In the genomic region with DNA sequence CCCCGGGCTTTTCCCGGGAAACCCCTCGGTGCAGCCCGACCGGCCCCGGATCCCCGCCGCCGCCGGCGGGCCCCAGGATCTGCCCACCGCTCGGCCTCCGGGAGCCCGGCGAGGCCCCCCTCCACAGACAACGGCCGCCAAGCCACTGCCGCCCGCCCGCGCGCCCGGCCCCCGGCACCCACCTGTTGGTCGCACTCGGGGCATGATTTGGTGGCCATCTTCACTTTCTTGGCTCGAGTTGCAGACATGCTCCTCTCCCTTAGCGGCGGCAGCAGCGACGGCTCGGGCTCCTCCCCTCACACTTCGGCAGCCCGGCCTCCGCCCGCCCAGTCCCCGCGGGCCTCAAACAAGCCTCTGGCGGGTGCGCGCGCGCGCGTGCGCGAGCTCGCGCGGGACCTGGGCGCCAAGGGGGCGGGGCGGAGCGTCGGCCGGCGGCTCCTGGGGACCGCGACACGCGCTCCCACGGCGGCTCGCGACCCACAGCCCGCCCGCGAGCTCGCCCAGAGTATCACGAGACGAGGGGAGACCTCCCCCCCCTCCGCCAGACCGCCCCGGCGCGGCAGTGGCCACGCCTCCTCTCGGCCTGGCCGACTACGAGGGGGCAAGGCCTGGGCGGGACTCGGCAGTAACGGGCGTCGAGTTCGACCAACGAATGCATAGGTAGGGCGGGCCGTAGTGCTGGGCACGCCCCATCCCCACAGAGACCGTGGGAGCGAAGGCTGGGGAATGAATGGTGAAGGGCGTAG, we compare ENCODE assay signal across 1 cellular context.
A peak's percentile ranks its signal among the peaks of the same experiment; 100 is the strongest.
TF ChIP-seq lines count a peak whose summit lies in the region.

A gene with protein sequence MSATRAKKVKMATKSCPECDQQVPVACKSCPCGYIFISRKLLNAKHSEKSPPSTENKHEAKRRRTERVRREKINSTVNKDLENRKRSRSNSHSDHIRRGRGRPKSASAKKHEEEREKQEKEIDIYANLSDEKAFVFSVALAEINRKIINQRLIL (minus strand): TSS at position 279 of the 746 bp plus-strand sequence. CDS start 31 bp downstream, at position 248.

TF ChIP-seq in HepG2, 621 proteins besides CTCF, POLR2A, EP300 and RAD21 (continued from another document and continues in another):
- TF ChIP-seq, protein P1, sequence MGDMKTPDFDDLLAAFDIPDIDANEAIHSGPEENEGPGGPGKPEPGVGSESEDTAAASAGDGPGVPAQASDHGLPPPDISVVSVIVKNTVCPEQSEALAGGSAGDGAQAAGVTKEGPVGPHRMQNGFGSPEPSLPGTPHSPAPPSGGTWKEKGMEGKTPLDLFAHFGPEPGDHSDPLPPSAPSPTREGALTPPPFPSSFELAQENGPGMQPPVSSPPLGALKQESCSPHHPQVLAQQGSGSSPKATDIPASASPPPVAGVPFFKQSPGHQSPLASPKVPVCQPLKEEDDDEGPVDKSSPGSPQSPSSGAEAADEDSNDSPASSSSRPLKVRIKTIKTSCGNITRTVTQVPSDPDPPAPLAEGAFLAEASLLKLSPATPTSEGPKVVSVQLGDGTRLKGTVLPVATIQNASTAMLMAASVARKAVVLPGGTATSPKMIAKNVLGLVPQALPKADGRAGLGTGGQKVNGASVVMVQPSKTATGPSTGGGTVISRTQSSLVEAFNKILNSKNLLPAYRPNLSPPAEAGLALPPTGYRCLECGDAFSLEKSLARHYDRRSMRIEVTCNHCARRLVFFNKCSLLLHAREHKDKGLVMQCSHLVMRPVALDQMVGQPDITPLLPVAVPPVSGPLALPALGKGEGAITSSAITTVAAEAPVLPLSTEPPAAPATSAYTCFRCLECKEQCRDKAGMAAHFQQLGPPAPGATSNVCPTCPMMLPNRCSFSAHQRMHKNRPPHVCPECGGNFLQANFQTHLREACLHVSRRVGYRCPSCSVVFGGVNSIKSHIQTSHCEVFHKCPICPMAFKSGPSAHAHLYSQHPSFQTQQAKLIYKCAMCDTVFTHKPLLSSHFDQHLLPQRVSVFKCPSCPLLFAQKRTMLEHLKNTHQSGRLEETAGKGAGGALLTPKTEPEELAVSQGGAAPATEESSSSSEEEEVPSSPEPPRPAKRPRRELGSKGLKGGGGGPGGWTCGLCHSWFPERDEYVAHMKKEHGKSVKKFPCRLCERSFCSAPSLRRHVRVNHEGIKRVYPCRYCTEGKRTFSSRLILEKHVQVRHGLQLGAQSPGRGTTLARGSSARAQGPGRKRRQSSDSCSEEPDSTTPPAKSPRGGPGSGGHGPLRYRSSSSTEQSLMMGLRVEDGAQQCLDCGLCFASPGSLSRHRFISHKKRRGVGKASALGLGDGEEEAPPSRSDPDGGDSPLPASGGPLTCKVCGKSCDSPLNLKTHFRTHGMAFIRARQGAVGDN (CRISPR knock-in tag; IDR thresholded peaks at IDR 0.05) = peak; percentile 87
- TF ChIP-seq, protein P2, sequence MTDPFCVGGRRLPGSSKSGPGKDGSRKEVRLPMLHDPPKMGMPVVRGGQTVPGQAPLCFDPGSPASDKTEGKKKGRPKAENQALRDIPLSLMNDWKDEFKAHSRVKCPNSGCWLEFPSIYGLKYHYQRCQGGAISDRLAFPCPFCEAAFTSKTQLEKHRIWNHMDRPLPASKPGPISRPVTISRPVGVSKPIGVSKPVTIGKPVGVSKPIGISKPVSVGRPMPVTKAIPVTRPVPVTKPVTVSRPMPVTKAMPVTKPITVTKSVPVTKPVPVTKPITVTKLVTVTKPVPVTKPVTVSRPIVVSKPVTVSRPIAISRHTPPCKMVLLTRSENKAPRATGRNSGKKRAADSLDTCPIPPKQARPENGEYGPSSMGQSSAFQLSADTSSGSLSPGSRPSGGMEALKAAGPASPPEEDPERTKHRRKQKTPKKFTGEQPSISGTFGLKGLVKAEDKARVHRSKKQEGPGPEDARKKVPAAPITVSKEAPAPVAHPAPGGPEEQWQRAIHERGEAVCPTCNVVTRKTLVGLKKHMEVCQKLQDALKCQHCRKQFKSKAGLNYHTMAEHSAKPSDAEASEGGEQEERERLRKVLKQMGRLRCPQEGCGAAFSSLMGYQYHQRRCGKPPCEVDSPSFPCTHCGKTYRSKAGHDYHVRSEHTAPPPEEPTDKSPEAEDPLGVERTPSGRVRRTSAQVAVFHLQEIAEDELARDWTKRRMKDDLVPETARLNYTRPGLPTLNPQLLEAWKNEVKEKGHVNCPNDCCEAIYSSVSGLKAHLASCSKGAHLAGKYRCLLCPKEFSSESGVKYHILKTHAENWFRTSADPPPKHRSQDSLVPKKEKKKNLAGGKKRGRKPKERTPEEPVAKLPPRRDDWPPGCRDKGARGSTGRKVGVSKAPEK (CRISPR knock-in tag; IDR thresholded peaks at IDR 0.05; ENCODE audit: borderline replicate concordance) = no peak
- TF ChIP-seq, protein P3, sequence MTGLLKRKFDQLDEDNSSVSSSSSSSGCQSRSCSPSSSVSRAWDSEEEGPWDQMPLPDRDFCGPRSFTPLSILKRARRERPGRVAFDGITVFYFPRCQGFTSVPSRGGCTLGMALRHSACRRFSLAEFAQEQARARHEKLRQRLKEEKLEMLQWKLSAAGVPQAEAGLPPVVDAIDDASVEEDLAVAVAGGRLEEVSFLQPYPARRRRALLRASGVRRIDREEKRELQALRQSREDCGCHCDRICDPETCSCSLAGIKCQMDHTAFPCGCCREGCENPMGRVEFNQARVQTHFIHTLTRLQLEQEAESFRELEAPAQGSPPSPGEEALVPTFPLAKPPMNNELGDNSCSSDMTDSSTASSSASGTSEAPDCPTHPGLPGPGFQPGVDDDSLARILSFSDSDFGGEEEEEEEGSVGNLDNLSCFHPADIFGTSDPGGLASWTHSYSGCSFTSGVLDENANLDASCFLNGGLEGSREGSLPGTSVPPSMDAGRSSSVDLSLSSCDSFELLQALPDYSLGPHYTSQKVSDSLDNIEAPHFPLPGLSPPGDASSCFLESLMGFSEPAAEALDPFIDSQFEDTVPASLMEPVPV (CRISPR knock-in tag; IDR thresholded peaks at IDR 0.05) = peak; percentile 23; the same call in 1 of the 2 replicates
- TF ChIP-seq NCOA5 (CRISPR knock-in tag; IDR thresholded peaks at IDR 0.05) = no peak
- no peak; the same call in 1 of the 2 replicates for TF ChIP-seq ZNF230 (CRISPR knock-in tag; IDR thresholded peaks at IDR 0.05)
- peak; percentile 50 for TF ChIP-seq AGO1 (IDR thresholded peaks at IDR 0.05; ENCODE audit: low read depth, low read length, poor library complexity, severe bottlenecking)
- peak; percentile 7; the same call in 1 of the 2 replicates for TF ChIP-seq FOSL2 (CRISPR knock-in tag; IDR thresholded peaks at IDR 0.05)
- TF ChIP-seq, protein P4, sequence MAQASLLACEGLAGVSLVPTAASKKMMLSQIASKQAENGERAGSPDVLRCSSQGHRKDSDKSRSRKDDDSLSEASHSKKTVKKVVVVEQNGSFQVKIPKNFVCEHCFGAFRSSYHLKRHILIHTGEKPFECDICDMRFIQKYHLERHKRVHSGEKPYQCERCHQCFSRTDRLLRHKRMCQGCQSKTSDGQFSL (CRISPR knock-in tag; IDR thresholded peaks at IDR 0.05) = peak; percentile 72; the same call in 1 of the 2 replicates
- TF ChIP-seq, protein P5, sequence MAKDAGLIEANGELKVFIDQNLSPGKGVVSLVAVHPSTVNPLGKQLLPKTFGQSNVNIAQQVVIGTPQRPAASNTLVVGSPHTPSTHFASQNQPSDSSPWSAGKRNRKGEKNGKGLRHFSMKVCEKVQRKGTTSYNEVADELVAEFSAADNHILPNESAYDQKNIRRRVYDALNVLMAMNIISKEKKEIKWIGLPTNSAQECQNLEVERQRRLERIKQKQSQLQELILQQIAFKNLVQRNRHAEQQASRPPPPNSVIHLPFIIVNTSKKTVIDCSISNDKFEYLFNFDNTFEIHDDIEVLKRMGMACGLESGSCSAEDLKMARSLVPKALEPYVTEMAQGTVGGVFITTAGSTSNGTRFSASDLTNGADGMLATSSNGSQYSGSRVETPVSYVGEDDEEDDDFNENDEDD (CRISPR knock-in tag; IDR thresholded peaks at IDR 0.05; ENCODE audit: borderline replicate concordance) = peak; percentile 86
- TF ChIP-seq ZNF780A (CRISPR knock-in tag; IDR thresholded peaks at IDR 0.05) = no peak
- TF ChIP-seq DNMT1 (CRISPR knock-in tag; IDR thresholded peaks at IDR 0.05) = no peak
- no peak for TF ChIP-seq ZSCAN25 (CRISPR knock-in tag; IDR thresholded peaks at IDR 0.05)
- TF ChIP-seq HDAC6 (IDR thresholded peaks at IDR 0.05; ENCODE audit: low read depth, low read length) = no peak
- TF ChIP-seq TP53 (CRISPR knock-in tag; conservative IDR thresholded peaks at IDR 0.05) = no peak
- TF ChIP-seq SMAD1 (CRISPR knock-in tag; IDR thresholded peaks at IDR 0.05; ENCODE audit: borderline replicate concordance, low read depth) = 0 out of 2 replicates have a peak, but pooled peaks have one; percentile 50
- TF ChIP-seq POGZ (CRISPR knock-in tag; IDR thresholded peaks at IDR 0.05) = 0 out of 2 replicates have a peak, but pooled peaks have one; percentile 6
- TF ChIP-seq, protein P6, sequence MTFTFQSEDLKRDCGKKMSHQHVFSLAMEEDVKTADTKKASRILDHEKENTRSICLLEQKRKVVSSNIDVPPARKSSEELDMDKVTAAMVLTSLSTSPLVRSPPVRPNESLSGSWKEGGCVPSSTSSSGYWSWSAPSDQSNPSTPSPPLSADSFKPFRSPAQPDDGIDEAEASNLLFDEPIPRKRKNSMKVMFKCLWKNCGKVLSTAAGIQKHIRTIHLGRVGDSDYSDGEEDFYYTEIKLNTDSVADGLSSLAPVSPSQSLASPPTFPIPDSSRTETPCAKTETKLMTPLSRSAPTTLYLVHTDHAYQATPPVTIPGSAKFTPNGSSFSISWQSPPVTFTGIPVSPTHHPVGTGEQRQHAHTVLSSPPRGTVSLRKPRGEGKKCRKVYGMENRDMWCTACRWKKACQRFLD (CRISPR knock-in tag; IDR thresholded peaks at IDR 0.05; ENCODE audit: borderline replicate concordance) = no peak
- TF ChIP-seq ZNF672 (CRISPR knock-in tag; IDR thresholded peaks at IDR 0.05) = no peak
- TF ChIP-seq RFXAP (CRISPR knock-in tag; IDR thresholded peaks at IDR 0.05; ENCODE audit: borderline replicate concordance) = peak; percentile 31; the same call in 1 of the 2 replicates
- no peak for TF ChIP-seq SETDB1 (CRISPR knock-in tag; IDR thresholded peaks at IDR 0.05; ENCODE audit: borderline replicate concordance)
- 0 out of 2 replicates have a peak, but pooled peaks have one; percentile 30 for TF ChIP-seq MEIS2 (CRISPR knock-in tag; IDR thresholded peaks at IDR 0.05)
- no peak for TF ChIP-seq KAT7 (CRISPR knock-in tag; IDR thresholded peaks at IDR 0.05; ENCODE audit: borderline replicate concordance)
- no peak; the same call in 1 of the 2 replicates for TF ChIP-seq CCDC6 (CRISPR knock-in tag; IDR thresholded peaks at IDR 0.05)
- TF ChIP-seq ZMYM3 (CRISPR knock-in tag; IDR thresholded peaks at IDR 0.05) = no peak
- TF ChIP-seq, protein P7, sequence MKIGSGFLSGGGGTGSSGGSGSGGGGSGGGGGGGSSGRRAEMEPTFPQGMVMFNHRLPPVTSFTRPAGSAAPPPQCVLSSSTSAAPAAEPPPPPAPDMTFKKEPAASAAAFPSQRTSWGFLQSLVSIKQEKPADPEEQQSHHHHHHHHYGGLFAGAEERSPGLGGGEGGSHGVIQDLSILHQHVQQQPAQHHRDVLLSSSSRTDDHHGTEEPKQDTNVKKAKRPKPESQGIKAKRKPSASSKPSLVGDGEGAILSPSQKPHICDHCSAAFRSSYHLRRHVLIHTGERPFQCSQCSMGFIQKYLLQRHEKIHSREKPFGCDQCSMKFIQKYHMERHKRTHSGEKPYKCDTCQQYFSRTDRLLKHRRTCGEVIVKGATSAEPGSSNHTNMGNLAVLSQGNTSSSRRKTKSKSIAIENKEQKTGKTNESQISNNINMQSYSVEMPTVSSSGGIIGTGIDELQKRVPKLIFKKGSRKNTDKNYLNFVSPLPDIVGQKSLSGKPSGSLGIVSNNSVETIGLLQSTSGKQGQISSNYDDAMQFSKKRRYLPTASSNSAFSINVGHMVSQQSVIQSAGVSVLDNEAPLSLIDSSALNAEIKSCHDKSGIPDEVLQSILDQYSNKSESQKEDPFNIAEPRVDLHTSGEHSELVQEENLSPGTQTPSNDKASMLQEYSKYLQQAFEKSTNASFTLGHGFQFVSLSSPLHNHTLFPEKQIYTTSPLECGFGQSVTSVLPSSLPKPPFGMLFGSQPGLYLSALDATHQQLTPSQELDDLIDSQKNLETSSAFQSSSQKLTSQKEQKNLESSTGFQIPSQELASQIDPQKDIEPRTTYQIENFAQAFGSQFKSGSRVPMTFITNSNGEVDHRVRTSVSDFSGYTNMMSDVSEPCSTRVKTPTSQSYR (CRISPR knock-in tag; IDR thresholded peaks at IDR 0.05; ENCODE audit: borderline replicate concordance) = peak; percentile 35; the same call in 1 of the 2 replicates
- no peak for TF ChIP-seq ADNP (CRISPR knock-in tag; IDR thresholded peaks at IDR 0.05)
- TF ChIP-seq CENPX (CRISPR knock-in tag; IDR thresholded peaks at IDR 0.05) = no peak
- TF ChIP-seq, protein P8, sequence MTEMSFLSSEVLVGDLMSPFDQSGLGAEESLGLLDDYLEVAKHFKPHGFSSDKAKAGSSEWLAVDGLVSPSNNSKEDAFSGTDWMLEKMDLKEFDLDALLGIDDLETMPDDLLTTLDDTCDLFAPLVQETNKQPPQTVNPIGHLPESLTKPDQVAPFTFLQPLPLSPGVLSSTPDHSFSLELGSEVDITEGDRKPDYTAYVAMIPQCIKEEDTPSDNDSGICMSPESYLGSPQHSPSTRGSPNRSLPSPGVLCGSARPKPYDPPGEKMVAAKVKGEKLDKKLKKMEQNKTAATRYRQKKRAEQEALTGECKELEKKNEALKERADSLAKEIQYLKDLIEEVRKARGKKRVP (CRISPR knock-in tag; IDR thresholded peaks at IDR 0.05) = no peak
- TF ChIP-seq ZKSCAN1 (IDR thresholded peaks at IDR 0.05; ENCODE audit: low read length) = no peak
- TF ChIP-seq CC2D1A (CRISPR knock-in tag; IDR thresholded peaks at IDR 0.05) = no peak
- peak; percentile 43; the same call in 1 of the 2 replicates for TF ChIP-seq ZNF761 (CRISPR knock-in tag; conservative IDR thresholded peaks at IDR 0.05)
- peak; percentile 87 for TF ChIP-seq ASH2L (IDR thresholded peaks at IDR 0.05; ENCODE audit: insufficient read length, low read depth, low read length)
- TF ChIP-seq, protein P9, sequence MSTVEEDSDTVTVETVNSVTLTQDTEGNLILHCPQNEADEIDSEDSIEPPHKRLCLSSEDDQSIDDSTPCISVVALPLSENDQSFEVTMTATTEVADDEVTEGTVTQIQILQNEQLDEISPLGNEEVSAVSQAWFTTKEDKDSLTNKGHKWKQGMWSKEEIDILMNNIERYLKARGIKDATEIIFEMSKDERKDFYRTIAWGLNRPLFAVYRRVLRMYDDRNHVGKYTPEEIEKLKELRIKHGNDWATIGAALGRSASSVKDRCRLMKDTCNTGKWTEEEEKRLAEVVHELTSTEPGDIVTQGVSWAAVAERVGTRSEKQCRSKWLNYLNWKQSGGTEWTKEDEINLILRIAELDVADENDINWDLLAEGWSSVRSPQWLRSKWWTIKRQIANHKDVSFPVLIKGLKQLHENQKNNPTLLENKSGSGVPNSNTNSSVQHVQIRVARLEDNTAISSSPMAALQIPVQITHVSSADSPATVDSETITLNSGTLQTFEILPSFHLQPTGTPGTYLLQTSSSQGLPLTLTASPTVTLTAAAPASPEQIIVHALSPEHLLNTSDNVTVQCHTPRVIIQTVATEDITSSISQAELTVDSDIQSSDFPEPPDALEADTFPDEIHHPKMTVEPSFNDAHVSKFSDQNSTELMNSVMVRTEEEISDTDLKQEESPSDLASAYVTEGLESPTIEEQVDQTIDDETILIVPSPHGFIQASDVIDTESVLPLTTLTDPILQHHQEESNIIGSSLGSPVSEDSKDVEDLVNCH (CRISPR knock-in tag; IDR thresholded peaks at IDR 0.05) = no peak
- TF ChIP-seq, protein P10, sequence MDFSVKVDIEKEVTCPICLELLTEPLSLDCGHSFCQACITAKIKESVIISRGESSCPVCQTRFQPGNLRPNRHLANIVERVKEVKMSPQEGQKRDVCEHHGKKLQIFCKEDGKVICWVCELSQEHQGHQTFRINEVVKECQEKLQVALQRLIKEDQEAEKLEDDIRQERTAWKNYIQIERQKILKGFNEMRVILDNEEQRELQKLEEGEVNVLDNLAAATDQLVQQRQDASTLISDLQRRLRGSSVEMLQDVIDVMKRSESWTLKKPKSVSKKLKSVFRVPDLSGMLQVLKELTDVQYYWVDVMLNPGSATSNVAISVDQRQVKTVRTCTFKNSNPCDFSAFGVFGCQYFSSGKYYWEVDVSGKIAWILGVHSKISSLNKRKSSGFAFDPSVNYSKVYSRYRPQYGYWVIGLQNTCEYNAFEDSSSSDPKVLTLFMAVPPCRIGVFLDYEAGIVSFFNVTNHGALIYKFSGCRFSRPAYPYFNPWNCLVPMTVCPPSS (IDR thresholded peaks at IDR 0.05) = no peak
- TF ChIP-seq YEATS4 (CRISPR knock-in tag; IDR thresholded peaks at IDR 0.05; ENCODE audit: borderline replicate concordance) = peak; percentile 68; the same call in 1 of the 2 replicates
